ENCODE assay signal across 9 cellular contexts in genomic region chr3:155131104-155131503, GRCh38. TPM values are rescaled to one million over a fixed set of nuclear protein-coding genes. Genes with fewer than 3 reads are reported as not detected.
DNase-seq lines count a peak whose midpoint lies in the region; ATAC-seq and TF ChIP-seq lines count a peak whose summit lies in the region.
"Had no signal": no experiment of that assay in that cellular context is flagged by ENCODE, and none has a peak within 500 bp of the region (broad histone marks: within the 10 kb centered on the region; RNA-seq: fewer than 3 reads in every experiment).

No MANE protein-coding gene starts in this region.

- no peak overlapping the region for H3K4me3 ChIP-seq in urinary bladder (ENCODE audit: low read depth, low read length)
- H3K4me3 ChIP-seq: HAP-1 had no signal

- no peaks in the 10 kb centered on the region for H3K27me3 Mint-ChIP-seq in progenitor cell of endocrine pancreas

- no peak for TF ChIP-seq CTCF in progenitor cell of endocrine pancreas (IDR thresholded peaks at IDR 0.05; ENCODE audit: unreplicated experiment)

- no peaks in the 10 kb centered on the region for H3K4me1 ChIP-seq in urinary bladder (ENCODE audit: insufficient read depth)
- H3K4me1 ChIP-seq: HAP-1 had no signal

- peak; percentile 97 for DNase-seq in epithelial cell of prostate (ENCODE audit: low read depth, low spot score)
- DNase-seq in progenitor cell of endocrine pancreas (ENCODE audit: low spot score, unreplicated experiment): no peak
- DNase-seq in NCI-H2196 treated with DMSO at 0.1 percent for 48 hours (lab: John Stamatoyannopoulos, UW; ENCODE audit: unreplicated experiment): no peak
- no peak for DNase-seq in dermis blood vessel endothelial cell
- DNase-seq: activated T-cell treated with anti-CD3 and anti-CD28 coated beads, Interleukin-2, amount 50 U/mL, for 48 hours had no signal

- H3K27ac ChIP-seq in epithelial cell of prostate (peak overlapping the region; percentile 81), urinary bladder (ENCODE audit: low read depth) (peak overlapping the region; percentile 32)

- H3K27ac Mint-ChIP-seq in progenitor cell of endocrine pancreas: no peak overlapping the region

- H3K4me1 Mint-ChIP-seq in progenitor cell of endocrine pancreas (ENCODE audit: low read depth): peaks cover 9% of the 10 kb centered on the region

- WGBS in urinary bladder: 56% methylated on average over 4 of the region's 4 CpGs

- no peaks in the 10 kb centered on the region for H3K36me3 ChIP-seq in urinary bladder (ENCODE audit: insufficient read depth)
- H3K36me3 ChIP-seq: HAP-1 had no signal

- ATAC-seq in GM19455 (IDR thresholded peaks at IDR 0.05; ENCODE audit: unreplicated experiment) (peak; percentile 64), HG03432 (IDR thresholded peaks at IDR 0.05; ENCODE audit: unreplicated experiment) (peak; percentile 98)

- H3K36me3 Mint-ChIP-seq in progenitor cell of endocrine pancreas (ENCODE audit: insufficient read depth): no peaks in the 10 kb centered on the region

- H3K4me3 Mint-ChIP-seq in progenitor cell of endocrine pancreas (ENCODE audit: low read depth): no peak overlapping the region

- H3K9me3 Mint-ChIP-seq in progenitor cell of endocrine pancreas (ENCODE audit: low read depth): peaks cover 10% of the 10 kb centered on the region

RNA-seq across cellular contexts. Expression of gene MME, which starts 51.0 kb away (rescaled TPM):
- total RNA-seq in urinary bladder (59.3 TPM), progenitor cell of endocrine pancreas (0.93 TPM in 2 replicates), dermis blood vessel endothelial cell (7.3 and 20.8 TPM in 2 replicates)
- 7.7 TPM for polyA plus RNA-seq in urinary bladder
